ENCODE assay signal across 8 cellular contexts in the genomic region with DNA sequence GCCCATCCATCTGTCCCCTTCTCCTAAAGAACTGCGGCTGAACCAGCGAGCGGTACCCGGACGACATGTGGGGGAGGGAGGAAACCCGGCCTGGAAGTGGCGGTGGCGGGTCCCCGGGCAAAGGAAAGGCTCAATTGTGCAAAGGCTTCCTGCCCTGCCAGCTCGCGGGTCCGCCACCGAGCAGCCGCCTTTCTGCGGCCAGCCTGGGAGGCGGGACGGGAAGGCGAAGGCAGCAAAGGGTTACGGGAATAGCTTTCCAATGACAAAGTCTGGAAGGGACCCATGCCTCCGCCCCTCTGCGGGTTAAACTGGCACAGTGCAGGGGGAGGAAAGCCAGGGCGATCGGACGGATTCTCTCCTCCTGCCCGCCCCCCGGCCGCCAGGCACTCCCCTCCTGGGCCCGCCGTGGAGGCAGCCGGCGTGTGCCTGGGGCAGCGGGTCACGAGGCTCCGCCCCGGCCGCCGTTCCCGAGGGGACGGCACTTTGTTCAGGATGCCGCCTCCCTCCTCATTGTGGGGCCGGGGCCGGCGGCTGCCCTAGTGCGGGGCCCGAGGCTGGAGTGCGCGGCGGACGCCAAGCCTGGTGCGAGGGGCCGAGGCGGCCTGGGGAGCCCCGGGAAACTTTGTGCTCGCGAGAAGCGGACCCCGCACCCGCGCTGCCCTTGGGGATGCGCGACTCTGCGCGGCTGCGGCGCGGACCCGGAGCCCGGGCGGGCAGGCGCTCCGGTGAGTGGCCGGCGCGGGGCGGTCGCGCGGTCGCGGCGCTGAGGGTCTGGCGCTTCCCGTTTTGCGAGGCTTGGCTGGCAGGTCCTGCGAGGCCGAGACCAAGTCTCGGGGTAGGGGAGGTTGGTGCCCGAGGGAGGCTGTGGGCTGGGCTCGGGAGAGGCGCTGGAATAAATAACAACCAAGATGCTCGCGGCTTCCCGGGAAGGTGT. TPM values are rescaled to one million over a fixed set of nuclear protein-coding genes. Genes with fewer than 3 reads are reported as not detected.
DNase-seq lines count a peak whose midpoint lies in the region; ATAC-seq, FAIRE-seq and TF ChIP-seq lines count a peak whose summit lies in the region.

A gene with protein sequence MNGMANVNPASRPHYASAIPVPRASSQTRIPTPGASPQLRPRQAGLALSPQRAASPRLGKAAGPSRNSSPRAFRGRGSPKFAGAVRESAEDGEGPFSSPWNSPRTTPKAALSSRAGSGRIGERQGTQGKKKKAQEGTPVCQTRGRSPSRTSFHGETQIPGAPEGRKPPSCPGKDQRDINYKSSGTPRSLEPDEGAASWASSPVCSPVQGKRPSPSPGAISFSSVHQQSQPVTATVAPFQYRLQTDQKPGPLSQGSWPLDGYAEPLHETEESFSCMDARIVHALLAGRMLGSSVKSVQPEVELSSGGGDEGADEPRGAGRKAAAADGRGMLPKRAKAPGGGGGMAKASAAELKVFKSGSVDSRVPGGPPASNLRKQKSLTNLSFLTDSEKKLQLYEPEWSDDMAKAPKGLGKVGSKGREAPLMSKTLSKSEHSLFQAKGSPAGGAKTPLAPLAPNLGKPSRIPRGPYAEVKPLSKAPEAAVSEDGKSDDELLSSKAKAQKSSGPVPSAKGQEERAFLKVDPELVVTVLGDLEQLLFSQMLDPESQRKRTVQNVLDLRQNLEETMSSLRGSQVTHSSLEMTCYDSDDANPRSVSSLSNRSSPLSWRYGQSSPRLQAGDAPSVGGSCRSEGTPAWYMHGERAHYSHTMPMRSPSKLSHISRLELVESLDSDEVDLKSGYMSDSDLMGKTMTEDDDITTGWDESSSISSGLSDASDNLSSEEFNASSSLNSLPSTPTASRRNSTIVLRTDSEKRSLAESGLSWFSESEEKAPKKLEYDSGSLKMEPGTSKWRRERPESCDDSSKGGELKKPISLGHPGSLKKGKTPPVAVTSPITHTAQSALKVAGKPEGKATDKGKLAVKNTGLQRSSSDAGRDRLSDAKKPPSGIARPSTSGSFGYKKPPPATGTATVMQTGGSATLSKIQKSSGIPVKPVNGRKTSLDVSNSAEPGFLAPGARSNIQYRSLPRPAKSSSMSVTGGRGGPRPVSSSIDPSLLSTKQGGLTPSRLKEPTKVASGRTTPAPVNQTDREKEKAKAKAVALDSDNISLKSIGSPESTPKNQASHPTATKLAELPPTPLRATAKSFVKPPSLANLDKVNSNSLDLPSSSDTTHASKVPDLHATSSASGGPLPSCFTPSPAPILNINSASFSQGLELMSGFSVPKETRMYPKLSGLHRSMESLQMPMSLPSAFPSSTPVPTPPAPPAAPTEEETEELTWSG (N-terminal part only) (plus strand): TSS at position 510 of the 934 bp plus-strand sequence. CDS start 83,758 bp downstream, outside the sequence.

- H3K4me3 ChIP-seq in BE2C (ENCODE audit: low read depth, low read length) (peak within 1 kb of the TSS; percentile 85), GM23338 (peak within 1 kb of the TSS; percentile 94), SJCRH30 (peak within 1 kb of the TSS; percentile 75), HepG2 (replicated peaks in 1 of 3; ENCODE audit: insufficient read depth in 1 of 3, low read depth in 2 of 3, low read length in 3 of 3) (peak within 1 kb of the TSS; percentile 13 to 68 (median 45); a peak in 5 of 6 replicates)

- no TSS peak for BruUV-seq in HepG2 (replicated peaks; lab: Mats Ljungman, UMichigan)

- FAIRE-seq in HepG2 (lab: Jason Lieb, UNC), result no peak

- TF ChIP-seq CTCF in BE2C (IDR thresholded peaks at IDR 0.05; ENCODE audit: low read depth, low read length) (no peak), GM23338 (conservative IDR thresholded peaks at IDR 0.05; ENCODE audit: low read depth in 2 of 2) (no peak), HepG2 (CRISPR knock-in tag; IDR thresholded peaks at IDR 0.05) (no peak)

- intact Hi-C loops in HepG2 (cut with micrococcal nuclease; ENCODE audit: unreplicated experiment), result no loop called here

- no peaks in the 10 kb centered on the region for H3K9me3 Mint-ChIP-seq in GM23338
- no peaks in the 10 kb centered on the region for H3K9me3 Mint-ChIP-seq in stimulated activated naive CD8-positive, alpha-beta T cell treated with anti-CD3 and anti-CD28 coated beads, Interleukin-15, Interleukin-2, amounts not matched to agents 100 ng/mL and 50 ng/mL, for 24 hours

- H3K27me3 ChIP-seq in BE2C (no peaks in the 10 kb centered on the region), GM23338 (ENCODE audit: insufficient read depth) (peaks cover 67% of the 10 kb centered on the region), SJCRH30 (no peaks in the 10 kb centered on the region), HepG2 (ENCODE audit: control insufficient read depth in 1 of 2, insufficient read depth in 2 of 2, low read length in 2 of 2) (peaks cover 17 to 73% of the 10 kb centered on the region in 2 experiments)

- H3K27ac ChIP-seq in GM23338 (ENCODE audit: low read depth), result no peak within 1 kb of the TSS
- H3K27ac ChIP-seq in SJCRH30, result peak within 1 kb of the TSS; percentile 94
- no peak within 1 kb of the TSS for H3K27ac ChIP-seq in HepG2 (ENCODE audit: extremely low read length, insufficient read depth, low read length)

- peaks cover 40% of the 10 kb centered on the region for H3K27me3 Mint-ChIP-seq in GM23338 (ENCODE audit: insufficient read depth, low read depth, poor library complexity)
- peaks cover 62% of the 10 kb centered on the region for H3K27me3 Mint-ChIP-seq in stimulated activated naive CD8-positive, alpha-beta T cell treated with anti-CD3 and anti-CD28 coated beads, Interleukin-15, Interleukin-2, amounts not matched to agents 100 ng/mL and 50 ng/mL, for 24 hours

- in situ Hi-C loops in HepG2 (cut with HindIII; ENCODE audit: extremely low pct_ligation_motif_present, low pct_unique_long_range_greater_than_20kb), result no loop called here

- TF ChIP-seq POLR2A in HepG2 (IDR thresholded peaks at IDR 0.05; ENCODE audit: insufficient read depth in 1 of 2, low read depth in 2 of 2, low read length in 2 of 2), result no peak

- no peaks in the 10 kb centered on the region for H3K9me2 ChIP-seq in GM23338 (ENCODE audit: insufficient read depth)

- H4K20me1 ChIP-seq in GM23338 (replicated peaks; ENCODE audit: insufficient read depth) (no peaks in the 10 kb centered on the region), HepG2 (ENCODE audit: insufficient read depth, low read length) (no peaks in the 10 kb centered on the region)

- H3K9ac ChIP-seq in HepG2 (ENCODE audit: insufficient read depth, low read depth, low read length), result no peak within 1 kb of the TSS

- TF ChIP-seq EP300 in HepG2 (IDR thresholded peaks at IDR 0.05; ENCODE audit: low read depth in 2 of 2, low read length in 2 of 2), result no peak
- no peak for TF ChIP-seq EP300 in HepG2 (CRISPR knock-in tag; IDR thresholded peaks at IDR 0.05; ENCODE audit: borderline replicate concordance)

- POLR2A ChIA-PET in HepG2 (lab: Yijun Ruan, JAX), result no interaction called here

- H3K4me3 Mint-ChIP-seq in GM23338, result peak within 1 kb of the TSS; percentile 87
- H3K4me3 Mint-ChIP-seq in stimulated activated naive CD8-positive, alpha-beta T cell treated with anti-CD3 and anti-CD28 coated beads, Interleukin-15, Interleukin-2, amounts not matched to agents 100 ng/mL and 50 ng/mL, for 24 hours, result peak within 1 kb of the TSS; percentile 71

- no peaks in the 10 kb centered on the region for H3K9me3 ChIP-seq in BE2C
- H3K9me3 ChIP-seq in SJCRH30 (replicated peaks), result no peaks in the 10 kb centered on the region
- H3K9me3 ChIP-seq in HepG2 (ENCODE audit: low read length), result no peaks in the 10 kb centered on the region

- ATAC-seq in GM23338 (peak; percentile 60), HepG2 (peak; percentile 76)

- DNase-seq in BE2C, result peak; percentile 83
- peak; percentile 75 for DNase-seq in GM23338 (ENCODE audit: low spot score)
- DNase-seq in SJCRH30, result peak; percentile 94 to 95
- DNase-seq in ecto neural progenitor cell (ENCODE audit: low spot score), result peak; percentile 83
- DNase-seq in HepG2 (ENCODE audit: low spot score), result no peak
- DNase-seq in NCI-H1048 (lab: John Stamatoyannopoulos, UW), result no peak
- no peak for DNase-seq in stimulated activated CD4-positive, alpha-beta T cell treated with anti-CD3 and anti-CD28 coated beads, Interleukin-1b, Interleukin-23, amount 100 ng/mL, for 48 hours

- H3K36me3 Mint-ChIP-seq in GM23338 (ENCODE audit: low read depth), result no peaks in the 10 kb centered on the region
- H3K36me3 Mint-ChIP-seq in stimulated activated naive CD8-positive, alpha-beta T cell treated with anti-CD3 and anti-CD28 coated beads, Interleukin-15, Interleukin-2, amounts not matched to agents 100 ng/mL and 50 ng/mL, for 24 hours (ENCODE audit: low read depth), result peaks cover 4% of the 10 kb centered on the region

- TF ChIP-seq RAD21 in HepG2 (CRISPR knock-in tag; IDR thresholded peaks at IDR 0.05), result no peak

- peaks cover 14% of the 10 kb centered on the region for H3K4me1 ChIP-seq in BE2C
- peaks cover 22% of the 10 kb centered on the region for H3K4me1 ChIP-seq in GM23338 (ENCODE audit: insufficient read depth)
- H3K4me1 ChIP-seq in SJCRH30, result peaks cover 57% of the 10 kb centered on the region
- H3K4me1 ChIP-seq in HepG2 (ENCODE audit: insufficient read depth, low read length), result peaks cover 18% of the 10 kb centered on the region

- CTCF ChIA-PET in HepG2 (lab: Yijun Ruan, JAX; ENCODE audit: low intra/inter-chr PET ratio, low total read pairs), result no interaction called here

- peak within 1 kb of the TSS; percentile 99 for H3K4me2 ChIP-seq in GM23338
- peak within 1 kb of the TSS; percentile 73 for H3K4me2 ChIP-seq in HepG2 (ENCODE audit: low read depth, low read length)

- H3K4me1 Mint-ChIP-seq in GM23338, result peaks cover 18% of the 10 kb centered on the region
- peaks cover 24% of the 10 kb centered on the region for H3K4me1 Mint-ChIP-seq in stimulated activated naive CD8-positive, alpha-beta T cell treated with anti-CD3 and anti-CD28 coated beads, Interleukin-15, Interleukin-2, amounts not matched to agents 100 ng/mL and 50 ng/mL, for 24 hours (ENCODE audit: low read depth)

- peak within 1 kb of the TSS; percentile 99 for H2AFZ ChIP-seq in GM23338
- H2AFZ ChIP-seq in HepG2 (ENCODE audit: low read length), result no peak within 1 kb of the TSS

- WGBS in HepG2 (ENCODE audit: low lambda C conversion rate), result 2% methylated on average over 39 of the region's 93 CpGs

- H3K36me3 ChIP-seq in BE2C (no peaks in the 10 kb centered on the region), GM23338 (ENCODE audit: insufficient read depth) (no peaks in the 10 kb centered on the region), SJCRH30 (0 out of 2 replicates have a peak, but pooled peaks cover 4% of the 10 kb centered on the region), HepG2 (replicated peaks in 1 of 2; ENCODE audit: control insufficient read depth in 1 of 2, insufficient read depth in 2 of 2, low read length in 2 of 2) (no peaks in the 10 kb centered on the region)

- H3K27ac Mint-ChIP-seq in GM23338, result no peak within 1 kb of the TSS
- no peak within 1 kb of the TSS for H3K27ac Mint-ChIP-seq in stimulated activated naive CD8-positive, alpha-beta T cell treated with anti-CD3 and anti-CD28 coated beads, Interleukin-15, Interleukin-2, amounts not matched to agents 100 ng/mL and 50 ng/mL, for 24 hours

- peaks cover 16% of the 10 kb centered on the region for H3F3A ChIP-seq in GM23338 (replicated peaks; ENCODE audit: low read depth)

- no peaks in the 10 kb centered on the region for H3K79me2 ChIP-seq in GM23338 (replicated peaks; ENCODE audit: insufficient read depth)
- no peaks in the 10 kb centered on the region for H3K79me2 ChIP-seq in HepG2 (ENCODE audit: insufficient read depth, low read length)

RNA-seq across cellular contexts. Expression of the gene that starts here (rescaled TPM):
- 41.3 TPM for polyA plus RNA-seq in BE2C (2012; ENCODE audit: insufficient read depth, insufficient read length, low read depth)
- 37.2 and 37.4 TPM in 2 replicates for total RNA-seq in GM23338 (2014; rRNA removed; shearing (Covaris generic))
- 22.6 and 22.7 TPM in 2 replicates for polyA plus RNA-seq in GM23338 (2016; fragmentation: Nextera tagmentation; extraction: Ambion mirVana)
- total RNA-seq in SJCRH30 (2014; rRNA removed; shearing (Covaris generic)), result 63.8 and 68.2 TPM in 2 replicates
- total RNA-seq in HepG2 (2016; rRNA removed; fragmentation: Illumina TruSeq; extraction: Trizol), result 0.01 TPM in 1 of 2 replicates, not detected in the other
- total RNA-seq in HepG2 (2016; cell fraction: cytosol; rRNA removed; fragmentation: Illumina TruSeq; extraction: Trizol; ENCODE audit: low read depth), result not detected in 2 replicates
- total RNA-seq in HepG2 (2016; cell fraction: insoluble cytoplasmic fraction; rRNA removed; fragmentation: Illumina TruSeq; extraction: Trizol), result 0.02 TPM in 1 of 2 replicates, not detected in the other
- total RNA-seq in HepG2 (2016; cell fraction: membrane; rRNA removed; fragmentation: Illumina TruSeq; extraction: Trizol), result under 0.01 TPM in 1 of 2 replicates, not detected in the other
- total RNA-seq in HepG2 (2016; cell fraction: nucleus; rRNA removed; fragmentation: Illumina TruSeq; extraction: Trizol), result not detected in 2 replicates
- 0.04 TPM in 1 of 2 replicates, not detected in the other for polyA plus RNA-seq in HepG2 (2011; rRNA removed)
- polyA plus RNA-seq in HepG2 (2011; cell fraction: cytosol; rRNA removed), result not detected in 2 replicates
- polyA plus RNA-seq in HepG2 (2011; cell fraction: nucleus; rRNA removed), result 0.03 TPM in 1 of 2 replicates, not detected in the other
- polyA plus RNA-seq in HepG2 (2012), result 0.01 TPM in 2 replicates
- not detected in 2 replicates for polyA plus RNA-seq in HepG2 (2016; cell fraction: cytosol; fragmentation: Illumina TruSeq; extraction: Trizol; ENCODE audit: low read depth)
- not detected in 2 replicates for polyA plus RNA-seq in HepG2 (2016; cell fraction: insoluble cytoplasmic fraction; fragmentation: Illumina TruSeq; extraction: Trizol; ENCODE audit: low read depth)
- not detected in 2 replicates for polyA plus RNA-seq in HepG2 (2016; cell fraction: membrane; fragmentation: Illumina TruSeq; extraction: Trizol; ENCODE audit: low read depth)
- not detected in 2 replicates for polyA plus RNA-seq in HepG2 (2016; cell fraction: nucleus; fragmentation: Illumina TruSeq; extraction: Trizol; ENCODE audit: insufficient read depth, low read depth)
- polyA minus RNA-seq in HepG2 (2011; rRNA and poly(A)+ RNA removed; ENCODE audit: low replicate concordance), result 0.04 and 0.75 TPM in 2 replicates
- not detected in 2 replicates for polyA minus RNA-seq in HepG2 (2011; cell fraction: cytosol; rRNA and poly(A)+ RNA removed)
- not detected in 2 replicates for polyA minus RNA-seq in HepG2 (2011; cell fraction: nucleus; rRNA and poly(A)+ RNA removed)

Comparison
In these comparisons a context has a peak if more than half of its experiments do, and no peak if none do; other contexts are left out.
1. RNA of the gene that starts here (total RNA-seq): 63.8 to 68.2 TPM in SJCRH30 and 37.2 to 37.4 TPM in GM23338; under 0.01 to 0.02 TPM in HepG2; every median in the first group is over 10 times any median in the second.
2. RNA of the gene that starts here (polyA plus RNA-seq): 22.6 to 22.7 TPM in GM23338; 0.01 to 0.04 TPM in HepG2; every median in the first group is over 10 times any median in the second.
3. Peak in ATAC-seq, H3K4me3 ChIP-seq and H3K4me2 ChIP-seq in HepG2; RNA of the gene not detected or under 1 TPM.
4. DNase-seq: peak in BE2C (single experiment), GM23338 (single experiment), SJCRH30 (2 of 2) and ecto neural progenitor cell (single experiment); none in HepG2 (single experiment), NCI-H1048 (single experiment) and stimulated activated CD4-positive, alpha-beta T cell treated with anti-CD3 and anti-CD28 coated beads, Interleukin-1b, Interleukin-23, amount 100 ng/mL, for 48 hours (single experiment).
5. Peak in every context shown above with its lines, with median percentiles within 50 percentile points of each other: H3K4me3 ChIP-seq.